ENCODE assay signal across 1 cellular context in the genomic region with DNA sequence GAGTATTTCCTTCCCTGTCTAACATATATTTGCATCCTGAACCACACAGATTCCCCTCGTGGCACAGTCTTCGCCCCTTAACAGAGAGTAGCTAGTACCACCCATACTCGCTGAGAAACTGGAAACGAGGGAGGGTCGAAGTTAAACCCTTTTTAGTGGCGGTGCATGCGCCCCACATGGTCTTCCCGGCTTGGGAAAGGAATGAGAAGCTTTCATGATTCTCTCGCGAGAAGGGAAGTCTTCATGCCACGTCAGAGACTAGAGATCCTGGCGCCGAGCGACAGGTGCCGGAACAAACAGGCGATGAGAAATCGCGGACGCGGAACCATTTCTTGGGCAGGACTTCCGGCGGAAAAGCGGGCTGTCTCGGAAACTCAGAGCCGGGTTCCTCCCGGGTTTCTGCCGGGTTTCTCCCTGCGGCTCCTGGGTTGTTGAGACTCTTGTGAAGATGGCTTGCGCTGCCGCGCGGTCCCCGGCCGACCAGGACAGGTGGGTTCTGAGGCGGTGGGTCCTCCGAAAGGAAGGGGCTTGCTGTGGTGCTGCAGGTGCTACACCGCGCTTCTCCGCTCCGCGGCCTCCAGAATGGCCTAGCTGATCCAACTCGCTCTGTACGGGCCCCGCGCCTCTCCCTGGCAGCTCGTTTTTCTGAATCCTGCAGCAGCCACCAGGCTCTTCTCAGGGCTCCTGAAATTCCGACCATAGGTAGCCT.
A peak's percentile ranks its signal among the peaks of the same experiment; 100 is the strongest.
TF ChIP-seq lines count a peak whose summit lies in the region.

A gene (plus strand): TSS at position 359 of the 709 bp plus-strand sequence. CDS start 90 bp downstream, at position 449.

TF ChIP-seq in SK-N-SH, 30 proteins besides CTCF, POLR2A, EP300 and RAD21 (continued from another document):
- TF ChIP-seq, protein P1, sequence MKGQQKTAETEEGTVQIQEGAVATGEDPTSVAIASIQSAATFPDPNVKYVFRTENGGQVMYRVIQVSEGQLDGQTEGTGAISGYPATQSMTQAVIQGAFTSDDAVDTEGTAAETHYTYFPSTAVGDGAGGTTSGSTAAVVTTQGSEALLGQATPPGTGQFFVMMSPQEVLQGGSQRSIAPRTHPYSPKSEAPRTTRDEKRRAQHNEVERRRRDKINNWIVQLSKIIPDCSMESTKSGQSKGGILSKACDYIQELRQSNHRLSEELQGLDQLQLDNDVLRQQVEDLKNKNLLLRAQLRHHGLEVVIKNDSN (IDR thresholded peaks at IDR 0.05; ENCODE audit: borderline replicate concordance, low read depth), result no peak
- TF ChIP-seq, protein P2, sequence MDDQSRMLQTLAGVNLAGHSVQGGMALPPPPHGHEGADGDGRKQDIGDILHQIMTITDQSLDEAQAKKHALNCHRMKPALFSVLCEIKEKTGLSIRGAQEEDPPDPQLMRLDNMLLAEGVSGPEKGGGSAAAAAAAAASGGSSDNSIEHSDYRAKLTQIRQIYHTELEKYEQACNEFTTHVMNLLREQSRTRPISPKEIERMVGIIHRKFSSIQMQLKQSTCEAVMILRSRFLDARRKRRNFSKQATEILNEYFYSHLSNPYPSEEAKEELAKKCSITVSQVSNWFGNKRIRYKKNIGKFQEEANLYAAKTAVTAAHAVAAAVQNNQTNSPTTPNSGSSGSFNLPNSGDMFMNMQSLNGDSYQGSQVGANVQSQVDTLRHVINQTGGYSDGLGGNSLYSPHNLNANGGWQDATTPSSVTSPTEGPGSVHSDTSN (IDR thresholded peaks at IDR 0.05), result peak; percentile 99
- TF ChIP-seq TCF12 (IDR thresholded peaks at IDR 0.05) (peak; percentile 19; the same call in 1 of the 2 replicates), SMC3 (IDR thresholded peaks at IDR 0.05; ENCODE audit: low read depth, low read length) (no peak)
- TF ChIP-seq, protein P3, sequence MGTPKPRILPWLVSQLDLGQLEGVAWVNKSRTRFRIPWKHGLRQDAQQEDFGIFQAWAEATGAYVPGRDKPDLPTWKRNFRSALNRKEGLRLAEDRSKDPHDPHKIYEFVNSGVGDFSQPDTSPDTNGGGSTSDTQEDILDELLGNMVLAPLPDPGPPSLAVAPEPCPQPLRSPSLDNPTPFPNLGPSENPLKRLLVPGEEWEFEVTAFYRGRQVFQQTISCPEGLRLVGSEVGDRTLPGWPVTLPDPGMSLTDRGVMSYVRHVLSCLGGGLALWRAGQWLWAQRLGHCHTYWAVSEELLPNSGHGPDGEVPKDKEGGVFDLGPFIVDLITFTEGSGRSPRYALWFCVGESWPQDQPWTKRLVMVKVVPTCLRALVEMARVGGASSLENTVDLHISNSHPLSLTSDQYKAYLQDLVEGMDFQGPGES (IDR thresholded peaks at IDR 0.05; ENCODE audit: low read depth, low read length), result 0 out of 2 replicates have a peak, but pooled peaks have one; percentile 46
TF ChIP-seq in SK-N-SH: peak in this region for 15.
